In the genomic region with DNA sequence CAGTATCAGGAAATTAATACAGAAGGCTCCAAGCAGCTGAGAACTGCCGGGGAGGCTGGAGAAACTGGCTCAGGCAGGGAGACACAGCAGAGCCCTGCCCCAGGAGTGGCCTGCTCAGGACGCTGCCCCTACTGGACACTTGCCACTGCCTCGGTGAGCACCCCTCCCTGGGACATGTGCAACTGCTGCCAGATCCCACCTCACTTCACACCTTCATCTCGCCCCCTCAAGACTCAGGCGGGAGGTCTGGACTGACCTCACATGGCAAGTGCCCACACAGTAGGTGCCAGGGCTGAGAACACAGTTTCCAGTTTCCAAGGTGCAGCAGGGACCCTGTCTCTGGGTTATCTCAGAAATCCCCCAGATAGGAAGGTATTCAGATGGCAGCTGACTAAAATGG, we compare ENCODE assay signal across 1 cellular context.
TF ChIP-seq lines count a peak whose summit lies in the region.

No MANE protein-coding gene starts in this region.

TF ChIP-seq in H1, 55 proteins besides CTCF, POLR2A, EP300 and RAD21 (continued from another document):
- TF ChIP-seq, protein P1, sequence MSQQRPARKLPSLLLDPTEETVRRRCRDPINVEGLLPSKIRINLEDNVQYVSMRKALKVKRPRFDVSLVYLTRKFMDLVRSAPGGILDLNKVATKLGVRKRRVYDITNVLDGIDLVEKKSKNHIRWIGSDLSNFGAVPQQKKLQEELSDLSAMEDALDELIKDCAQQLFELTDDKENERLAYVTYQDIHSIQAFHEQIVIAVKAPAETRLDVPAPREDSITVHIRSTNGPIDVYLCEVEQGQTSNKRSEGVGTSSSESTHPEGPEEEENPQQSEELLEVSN (IDR thresholded peaks at IDR 0.05), result peak; percentile 56
TF ChIP-seq in H1: peak in this region for 2.
